In the genomic region with DNA sequence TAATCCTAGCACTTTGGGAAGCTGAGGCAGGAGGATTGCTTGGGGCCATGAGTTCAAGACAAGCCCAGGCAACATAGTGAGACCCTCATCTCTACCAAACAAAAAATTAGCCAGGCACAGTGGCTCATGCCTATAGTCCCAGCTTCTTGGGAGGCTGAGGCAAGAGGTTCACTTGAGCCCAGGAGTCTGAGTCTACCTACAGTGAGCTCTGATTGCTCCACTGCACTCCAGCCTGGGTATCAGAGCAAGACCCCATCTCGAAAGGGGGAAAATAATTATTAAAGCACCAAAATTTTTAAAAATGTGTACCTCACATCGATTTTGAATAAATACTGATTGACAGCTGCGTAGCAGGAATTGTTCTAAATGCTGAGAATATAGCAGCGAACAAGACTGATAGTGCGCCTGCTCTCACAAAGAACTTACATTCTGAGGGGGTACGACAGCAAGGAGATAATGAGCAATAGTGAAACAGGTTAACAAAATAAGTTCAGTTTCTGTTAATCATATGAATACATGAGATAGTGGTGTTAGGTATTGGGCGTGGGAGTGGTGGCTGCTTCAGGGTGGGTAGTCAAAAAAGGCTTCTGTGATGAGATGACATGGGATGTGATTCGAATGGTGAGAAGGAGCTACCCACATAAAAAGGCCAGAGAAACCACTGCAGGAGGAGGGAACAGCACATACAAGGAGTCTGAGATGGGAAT, we compare ENCODE assay signal across 14 cellular contexts. TPM values are rescaled to one million over a fixed set of nuclear protein-coding genes. Genes with fewer than 3 reads are reported as not detected.
DNase-seq lines count a peak whose midpoint lies in the region; ATAC-seq, FAIRE-seq and TF ChIP-seq lines count a peak whose summit lies in the region.
"Had no signal": no experiment of that assay in that cellular context is flagged by ENCODE, and none has a peak within 500 bp of the region (broad histone marks: within the 10 kb centered on the region; RNA-seq: fewer than 3 reads in every experiment).

No MANE protein-coding gene starts in this region.

- H4K20me1 ChIP-seq in GM12878 (ENCODE audit: control insufficient read depth, insufficient read depth): no peaks in the 10 kb centered on the region

- CTCF ChIA-PET in GM12878 (lab: Yijun Ruan, JAX): interaction anchor here (0.9 to 2.1 kb wide), 4 partner anchors 9 to 25 kb away, joined by 3 to 11 read pairs (median 4); no protein-coding TSS in a partner anchor

- H3K4me2 ChIP-seq in GM12878 (ENCODE audit: control insufficient read depth, insufficient read depth): no peak overlapping the region

- no peak for TF ChIP-seq RAD21 in GM12878 (IDR thresholded peaks at IDR 0.05; ENCODE audit: insufficient read depth, low read depth, low read length)

- TF ChIP-seq CTCF in GM12878 (IDR thresholded peaks at IDR 0.05 in 2 of 3, conservative IDR thresholded peaks at IDR 0.05 in 1 of 3; ENCODE audit: control insufficient read depth in 2 of 3, extremely low read depth in 1 of 3, insufficient read depth in 1 of 3, low read depth in 3 of 3, low read length in 3 of 3) (no peak), ovary (IDR thresholded peaks at IDR 0.05) (no peak), HFFc6 (IDR thresholded peaks at IDR 0.05) (no peak), Peyer's patch (IDR thresholded peaks at IDR 0.05) (no peak)

- H3K36me3 Mint-ChIP-seq in HFFc6 (ENCODE audit: low read depth): peaks cover 12% of the 10 kb centered on the region

- FAIRE-seq in GM12891 (lab: Jason Lieb, UNC) (peak; percentile 84), GM19239 (lab: Jason Lieb, UNC) (peak; percentile 40), GM12878 (lab: Jason Lieb, UNC) (peak; percentile 54)

- WGBS in GM12878 (ENCODE audit: insufficient coverage, insufficient replicate concordance, low lambda C conversion rate, missing lambda C conversion rate): 41% methylated on average over 8 of the region's 8 CpGs
- 93 to 97% (median 94%) methylated on average over 8 of the region's 8 CpGs for WGBS in ovary, 3 donors

- H3K9me3 ChIP-seq in GM12878 (replicated peaks; ENCODE audit: control insufficient read depth, insufficient read depth, low read length) (no peaks in the 10 kb centered on the region), ovary (no peaks in the 10 kb centered on the region), Peyer's patch (no peaks in the 10 kb centered on the region)
- H3K9me3 ChIP-seq: prostate gland, stomach had no signal

- H3K4me3 ChIP-seq in GM12878 (no peak overlapping the region), ovary (no peak overlapping the region), Peyer's patch (no peak overlapping the region)
- H3K4me3 ChIP-seq: prostate gland, stomach had no signal

- intact Hi-C loops in GM12878 (cut with micrococcal nuclease; ENCODE audit: unreplicated experiment) (no loop called here), ovary (cut with DNase I) (no loop called here)

- in situ Hi-C loops in GM12878 (cut with MboI): no loop called here

- peaks cover 0 to 3% of the 10 kb centered on the region in 2 experiments; a peak in 3 of 4 replicates for H3K36me3 ChIP-seq in GM12878 (ENCODE audit: control insufficient read depth in 2 of 2, insufficient read depth in 2 of 2, low read length in 1 of 2)
- H3K36me3 ChIP-seq in ovary: no peaks in the 10 kb centered on the region
- peaks cover 0 to 55% (median 0%) of the 10 kb centered on the region in 3 donors for H3K36me3 ChIP-seq in Peyer's patch
- H3K36me3 ChIP-seq: prostate gland had no signal

- DNase-seq in GM12891 (ENCODE audit: insufficient read length, low spot score): peak; percentile 7
- DNase-seq in GM19239 (ENCODE audit: insufficient read length, low spot score): no peak
- DNase-seq in GM12878 (ENCODE audit: low read depth, low spot score): peak; percentile 36
- DNase-seq in ovary: no peak
- DNase-seq in DMS153 treated with DMSO at 0.1 percent for 48 hours (lab: John Stamatoyannopoulos, UW; ENCODE audit: unreplicated experiment): no peak
- DNase-seq in HFFc6: no peak
- no peak for DNase-seq in Peyer's patch
- DNase-seq: activated CD4-positive, CD25-positive, alpha-beta regulatory T cell; caudate nucleus; CD8-positive, alpha-beta T cell; NCI-H2081 treated with DMSO at 0.1 percent for 48 hours; stomach had no signal

- no peaks in the 10 kb centered on the region for H3K27me3 ChIP-seq in GM12878 (replicated peaks in 1 of 2; ENCODE audit: control insufficient read depth in 2 of 2, insufficient read depth in 2 of 2, low read length in 1 of 2)
- no peaks in the 10 kb centered on the region for H3K27me3 ChIP-seq in ovary
- H3K27me3 ChIP-seq in Peyer's patch: no peaks in the 10 kb centered on the region
- H3K27me3 ChIP-seq: stomach had no signal

- H3K27me3 Mint-ChIP-seq in HFFc6 (ENCODE audit: insufficient read depth): no peaks in the 10 kb centered on the region

- H3K4me1 ChIP-seq in GM12878 (ENCODE audit: control insufficient read depth, insufficient read depth, low read length): peaks cover 2% of the 10 kb centered on the region; the same call in 1 of the 2 replicates
- no peaks in the 10 kb centered on the region for H3K4me1 ChIP-seq in ovary (ENCODE audit: insufficient read depth)
- no peaks in the 10 kb centered on the region for H3K4me1 ChIP-seq in Peyer's patch
- H3K4me1 ChIP-seq: prostate gland had no signal

- H3K4me1 Mint-ChIP-seq in HFFc6 (ENCODE audit: low read depth): no peaks in the 10 kb centered on the region

- no peaks in the 10 kb centered on the region for H3K9me3 Mint-ChIP-seq in HFFc6
- H3K9me3 Mint-ChIP-seq: CD8-positive, alpha-beta T cell had no signal

- TF ChIP-seq EP300 in GM12878 (IDR thresholded peaks at IDR 0.05; ENCODE audit: borderline replicate concordance in 1 of 2, control insufficient read depth in 1 of 2, low read depth in 2 of 2, low read length in 2 of 2) (peak in 1 of 2 experiments; percentile 33; a peak in 1 of 4 replicates), ovary (IDR thresholded peaks at IDR 0.05) (no peak)

- H2AFZ ChIP-seq in GM12878 (ENCODE audit: control insufficient read depth, low read depth, low read length): no peak overlapping the region

- no peak for TF ChIP-seq POLR2A in GM12891 (IDR thresholded peaks at IDR 0.05; ENCODE audit: low read depth, low read length)
- TF ChIP-seq POLR2A in GM12878 (IDR thresholded peaks at IDR 0.05; ENCODE audit: low read depth, low read length): no peak
- TF ChIP-seq POLR2A in ovary (IDR thresholded peaks at IDR 0.05): no peak
- no peak for TF ChIP-seq POLR2A in Peyer's patch (IDR thresholded peaks at IDR 0.05)

- H3K27ac Mint-ChIP-seq in HFFc6: no peak overlapping the region; the same call in 1 of the 2 replicates
- H3K27ac Mint-ChIP-seq: CD8-positive, alpha-beta T cell had no signal

- BruUV-seq in GM12878 (replicated peaks; lab: Mats Ljungman, UMichigan): no TSS peak

- ATAC-seq in HG03066 (IDR thresholded peaks at IDR 0.05; ENCODE audit: low read depth, unreplicated experiment) (peak; percentile 93), GM12878 (peak; percentile 93)
- ATAC-seq: CD8-positive, alpha-beta T cell had no signal

- H3K9ac ChIP-seq in GM12878 (ENCODE audit: control insufficient read depth, insufficient read depth, low read length): no peak overlapping the region

- RAD21 ChIA-PET in GM12878 (lab: Charles Lee; ENCODE audit: unreplicated experiment): interaction anchor here (1.1 to 2.5 kb wide), 4 partner anchors 20 to 203 kb away, joined by 3 to 9 read pairs (median 4); a partner anchor contains a TSS

- POLR2A ChIA-PET in GM12878 (lab: Charles Lee): interaction anchor here (1.5 kb wide), 1 partner anchor 156 kb away, joined by 6 read pairs; no protein-coding TSS in a partner anchor

- no peaks in the 10 kb centered on the region for H3K79me2 ChIP-seq in GM12878 (ENCODE audit: control insufficient read depth, insufficient read depth, low read length)

- H3K4me3 Mint-ChIP-seq in HFFc6: no peak overlapping the region
- H3K4me3 Mint-ChIP-seq: CD8-positive, alpha-beta T cell had no signal

- no peak overlapping the region for H3K27ac ChIP-seq in GM12878 (ENCODE audit: control insufficient read depth, insufficient read depth)
- no peak overlapping the region for H3K27ac ChIP-seq in ovary
- H3K27ac ChIP-seq in Peyer's patch: no peak overlapping the region
- H3K27ac ChIP-seq: prostate gland, stomach had no signal

- SMC1A ChIA-PET in GM12878 (lab: Charles Lee; ENCODE audit: uncharacterized antibody, unreplicated experiment): interaction anchor here (1.0 to 4.2 kb wide), 6 partner anchors 9 to 110 kb away, joined by 3 to 14 read pairs (median 6); a partner anchor contains a TSS

RNA-seq across cellular contexts. Expression of a gene that starts 19.6 kb away (rescaled TPM):
- 4.2 TPM for polyA plus RNA-seq in GM12891 (2012; ENCODE audit: low read depth, missing spikeins)
- 33.6 and 38.9 TPM in 2 replicates for total RNA-seq in GM12878 (2013; cell fraction: nucleolus; rRNA removed)
- total RNA-seq in GM12878 (2014; rRNA removed): 8.9 and 9.0 TPM in 2 replicates
- total RNA-seq in GM12878 (2014; rRNA removed; fragmentation: Illumina TruSeq; extraction: Trizol): 9.5 TPM in 2 replicates
- 9.2 and 9.4 TPM in 2 replicates for total RNA-seq in GM12878 (2021)
- polyA plus RNA-seq in GM12878 (2011; ENCODE audit: low read depth): 3.9 TPM
- polyA plus RNA-seq in GM12878 (2011; rRNA removed): 14.2 and 19.1 TPM in 2 replicates
- polyA plus RNA-seq in GM12878 (2011; cell fraction: cytosol; rRNA removed): 6.0 and 6.7 TPM in 2 replicates
- polyA plus RNA-seq in GM12878 (2011; cell fraction: nucleus; rRNA removed): 10.9 and 13.0 TPM in 2 replicates
- 4.2 and 6.0 TPM in 2 replicates for polyA plus RNA-seq in GM12878 (2012)
- polyA plus RNA-seq in GM12878 (2014; fragmentation: Illumina TruSeq; extraction: Trizol): 7.6 and 8.6 TPM in 2 replicates
- 1 to 10 TPM; 1.8 to 3.8 TPM for polyA plus RNA-seq in GM12878 (2014; fragmentation: Nextera tagmentation; extraction: Ambion mirVana)
- polyA plus RNA-seq in GM12878 (2014; rRNA removed): 5.7 and 9.1 TPM in 2 replicates
- 10 to 100 TPM; 11.8 to 13.1 TPM for polyA plus RNA-seq in GM12878 (2016; fragmentation: Nextera tagmentation; extraction: Ambion mirVana)
- 10.3 and 16.8 TPM in 2 replicates for polyA minus RNA-seq in GM12878 (2011; rRNA and poly(A)+ RNA removed)
- 3.1 and 7.2 TPM in 2 replicates for polyA minus RNA-seq in GM12878 (2011; cell fraction: cytosol; rRNA and poly(A)+ RNA removed)
- 8.9 and 11.8 TPM in 2 replicates for polyA minus RNA-seq in GM12878 (2011; cell fraction: nucleus; rRNA and poly(A)+ RNA removed)
- 10 to 100 TPM; 17.2 to 24.6 (median 23.5) TPM for total RNA-seq in ovary
- 10 to 100 TPM in 1 of 2 donors, 1 to 10 TPM in 1; 8.8 to 10.9 TPM for polyA plus RNA-seq in ovary
- 10 to 100 TPM; 19.6 to 23.8 (median 21.9) TPM for total RNA-seq in HFFc6 (2021; fragmentation: NEBNext Ultra II Directional; extraction: Animal tissue kit (Norgen Biotek cat#: 25700))
- 10 to 100 TPM; 16.0 to 34.3 (median 20.3) TPM for total RNA-seq in Peyer's patch

RNA-seq across cellular contexts. Expression of a gene that starts 33.9 kb away (rescaled TPM):
- 0.23 TPM for polyA plus RNA-seq in GM12891 (2012; ENCODE audit: low read depth, missing spikeins)
- 0.23 TPM in 1 of 2 replicates, not detected in the other for total RNA-seq in GM12878 (2013; cell fraction: nucleolus; rRNA removed)
- total RNA-seq in GM12878 (2014; rRNA removed) (0.27 and 0.28 TPM in 2 replicates), GM12878 (2014; rRNA removed; fragmentation: Illumina TruSeq; extraction: Trizol) (0.28 TPM in 1 of 2 replicates, not detected in the other), GM12878 (2021) (0.13 and 0.41 TPM in 2 replicates), ovary (10 to 100 TPM; 21.1 to 38.4 (median 32.9) TPM), Peyer's patch (10 to 100 TPM in 1 of 4 donors, 1 to 10 TPM in 3; 3.1 to 24.8 (median 5.4) TPM)
- 0.26 TPM for polyA plus RNA-seq in GM12878 (2011; ENCODE audit: low read depth)
- polyA plus RNA-seq in GM12878 (2011; rRNA removed) (0.20 and 0.23 TPM in 2 replicates), GM12878 (2014; fragmentation: Illumina TruSeq; extraction: Trizol) (0.37 TPM in 1 of 2 replicates, not detected in the other), GM12878 (2014; fragmentation: Nextera tagmentation; extraction: Ambion mirVana) (under 1 TPM; 0.31 to 0.37 TPM), GM12878 (2014; rRNA removed) (0.06 and 0.19 TPM in 2 replicates), GM12878 (2016; fragmentation: Nextera tagmentation; extraction: Ambion mirVana) (under 1 TPM; 0.60 to 0.80 TPM), ovary (10 to 100 TPM; 45.8 to 65.2 TPM)
- polyA plus RNA-seq in GM12878 (2011; cell fraction: cytosol; rRNA removed): 0.10 and 0.12 TPM in 2 replicates
- 0.19 TPM in 2 replicates for polyA plus RNA-seq in GM12878 (2011; cell fraction: nucleus; rRNA removed)
- polyA plus RNA-seq in GM12878 (2012): 0.16 and 0.22 TPM in 2 replicates
- polyA minus RNA-seq in GM12878 (2011; rRNA and poly(A)+ RNA removed): 0.22 TPM in 1 of 2 replicates, not detected in the other
- polyA minus RNA-seq in GM12878 (2011; cell fraction: cytosol; rRNA and poly(A)+ RNA removed): not detected in 2 replicates
- 0.48 TPM in 1 of 2 replicates, not detected in the other for polyA minus RNA-seq in GM12878 (2011; cell fraction: nucleus; rRNA and poly(A)+ RNA removed)
- total RNA-seq in HFFc6 (2021; fragmentation: NEBNext Ultra II Directional; extraction: Animal tissue kit (Norgen Biotek cat#: 25700)): 10 to 100 TPM; 36.4 to 58.0 (median 50.9) TPM

RNA-seq across cellular contexts. Expression of a gene that starts 54.1 kb away (rescaled TPM):
- polyA plus RNA-seq in GM12891 (2012; ENCODE audit: low read depth, missing spikeins): 17.0 TPM
- 11.8 and 17.6 TPM in 2 replicates for total RNA-seq in GM12878 (2013; cell fraction: nucleolus; rRNA removed)
- total RNA-seq in GM12878 (2014; rRNA removed) (13.8 and 15.3 TPM in 2 replicates), GM12878 (2014; rRNA removed; fragmentation: Illumina TruSeq; extraction: Trizol) (25.1 and 26.9 TPM in 2 replicates), GM12878 (2021) (18.4 and 20.3 TPM in 2 replicates), ovary (10 to 100 TPM; 23.7 to 38.7 (median 29.5) TPM), Peyer's patch (10 to 100 TPM in 3 of 4 donors, 1 to 10 TPM in 1; 9.1 to 25.6 (median 19.4) TPM)
- polyA plus RNA-seq in GM12878 (2011; ENCODE audit: low read depth): 5.5 TPM
- polyA plus RNA-seq in GM12878 (2011; rRNA removed) (28.8 and 57.3 TPM in 2 replicates), GM12878 (2014; fragmentation: Illumina TruSeq; extraction: Trizol) (34.0 and 43.3 TPM in 2 replicates), GM12878 (2014; fragmentation: Nextera tagmentation; extraction: Ambion mirVana) (10 to 100 TPM; 27.5 to 42.3 TPM), GM12878 (2014; rRNA removed) (21.6 and 21.8 TPM in 2 replicates), GM12878 (2016; fragmentation: Nextera tagmentation; extraction: Ambion mirVana) (10 to 100 TPM; 29.3 to 29.9 TPM), ovary (10 to 100 TPM; 25.4 to 39.1 TPM)
- polyA plus RNA-seq in GM12878 (2011; cell fraction: cytosol; rRNA removed): 7.9 and 8.5 TPM in 2 replicates
- polyA plus RNA-seq in GM12878 (2011; cell fraction: nucleus; rRNA removed): 13.2 and 13.9 TPM in 2 replicates
- 14.9 and 18.4 TPM in 2 replicates for polyA plus RNA-seq in GM12878 (2012)
- polyA minus RNA-seq in GM12878 (2011; rRNA and poly(A)+ RNA removed): 9.1 and 15.4 TPM in 2 replicates
- polyA minus RNA-seq in GM12878 (2011; cell fraction: cytosol; rRNA and poly(A)+ RNA removed): 8.4 and 11.4 TPM in 2 replicates
- polyA minus RNA-seq in GM12878 (2011; cell fraction: nucleus; rRNA and poly(A)+ RNA removed): 5.6 and 10.0 TPM in 2 replicates
- total RNA-seq in HFFc6 (2021; fragmentation: NEBNext Ultra II Directional; extraction: Animal tissue kit (Norgen Biotek cat#: 25700)): 10 to 100 TPM; 20.0 to 33.3 (median 27.0) TPM

Comparison
In these comparisons a context has a peak if more than half of its experiments do, and no peak if none do; other contexts are left out.
1. DNase-seq: peak in GM12891 (single experiment) and GM12878 (single experiment); none in GM19239 (single experiment), ovary (0 of 5), DMS153 treated with DMSO at 0.1 percent for 48 hours (single experiment), HFFc6 (single experiment) and Peyer's patch (0 of 3).